ENCODE assay signal across 10 cellular contexts in the genomic region with DNA sequence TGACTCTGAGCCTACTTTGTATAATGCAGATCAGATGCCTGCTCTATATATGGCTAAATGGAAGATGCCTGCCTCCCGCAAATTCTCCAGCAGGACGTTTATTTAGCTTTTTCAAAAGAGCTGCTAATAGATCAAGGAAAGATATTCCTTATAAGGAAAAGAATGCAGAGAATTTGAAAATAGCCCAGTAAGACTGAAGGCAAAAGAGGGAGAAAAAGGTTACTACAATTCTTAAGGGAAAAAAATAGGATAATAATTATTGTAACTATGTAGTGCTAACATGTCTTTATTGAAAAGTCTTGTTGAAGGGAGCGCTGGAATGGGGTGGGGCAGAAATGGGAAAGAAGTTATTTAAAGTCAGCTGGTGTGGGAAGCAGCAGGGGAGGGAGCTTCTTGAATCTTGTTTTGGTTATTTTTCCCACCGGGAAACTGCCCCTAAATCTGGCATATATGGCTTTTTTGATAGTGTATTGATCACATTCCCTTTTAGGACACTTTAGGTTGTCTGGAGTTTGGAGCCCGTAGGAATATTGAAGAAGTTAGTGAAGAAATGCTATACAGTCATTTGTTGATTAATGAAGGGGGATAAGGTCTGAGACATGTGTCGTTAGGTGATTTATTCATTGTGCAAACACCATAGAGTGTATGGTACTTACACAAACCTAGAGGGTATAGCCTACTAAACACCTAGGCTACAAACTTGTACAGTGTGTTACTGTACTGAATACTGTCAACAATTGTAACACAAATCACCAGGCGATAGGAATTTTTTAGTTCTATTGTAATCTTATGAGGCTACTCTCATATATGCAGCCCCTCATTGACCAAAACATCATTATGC. TPM values are rescaled to one million over a fixed set of nuclear protein-coding genes. Genes with fewer than 3 reads are reported as not detected.
DNase-seq lines count a peak whose midpoint lies in the region; ATAC-seq, FAIRE-seq and TF ChIP-seq lines count a peak whose summit lies in the region.
"Had no signal": no experiment of that assay in that cellular context is flagged by ENCODE, and none has a peak within 500 bp of the region (broad histone marks: within the 10 kb centered on the region; RNA-seq: fewer than 3 reads in every experiment).

No MANE protein-coding gene starts in this region.

- intact Hi-C loops in HepG2 (cut with micrococcal nuclease; ENCODE audit: unreplicated experiment): loop anchor here (2.0 to 10.0 kb wide), 4 partner anchors 51 to 237 kb away; a partner anchor contains a TSS
- intact Hi-C loops in right lobe of liver (cut with DNase I): loop anchor here in 1 of 2 donors (10.0 kb wide), 1 partner anchor 49 kb away; no protein-coding TSS in a partner anchor
- intact Hi-C loops in CD4-positive, alpha-beta memory T cell (cut with micrococcal nuclease): no loop called here

- H3K36me3 Mint-ChIP-seq in nephron progenitor cell (ENCODE audit: low read depth): peaks cover 11% of the 10 kb centered on the region
- H3K36me3 Mint-ChIP-seq in CD4-positive, alpha-beta memory T cell: peaks cover 0 to 6% of the 10 kb centered on the region in 2 donors
- H3K36me3 Mint-ChIP-seq in activated T-cell treated with anti-CD3 and anti-CD28 coated beads, Interleukin-2, amount 50 U/mL, for 72 hours (ENCODE audit: insufficient read depth in 2 of 2): peaks cover 1 to 2% of the 10 kb centered on the region in 2 donors

- H3K27me3 ChIP-seq in HepG2 (ENCODE audit: control insufficient read depth in 1 of 2, insufficient read depth in 2 of 2, low read length in 2 of 2) (no peaks in the 10 kb centered on the region), right lobe of liver (no peaks in the 10 kb centered on the region)
- H3K27me3 ChIP-seq in CD4-positive, alpha-beta memory T cell (ENCODE audit: insufficient read depth, low read length): peaks cover 39% of the 10 kb centered on the region

- peak overlapping the region; percentile 97 for H3K4me3 Mint-ChIP-seq in nephron progenitor cell
- H3K4me3 Mint-ChIP-seq in CD4-positive, alpha-beta memory T cell: no peak overlapping the region
- H3K4me3 Mint-ChIP-seq in activated T-cell treated with anti-CD3 and anti-CD28 coated beads, Interleukin-2, amount 50 U/mL, for 72 hours: no peak overlapping the region
- H3K4me3 Mint-ChIP-seq: B cell had no signal

- H3K9me3 Mint-ChIP-seq in nephron progenitor cell: no peaks in the 10 kb centered on the region
- no peaks in the 10 kb centered on the region for H3K9me3 Mint-ChIP-seq in CD4-positive, alpha-beta memory T cell
- no peaks in the 10 kb centered on the region for H3K9me3 Mint-ChIP-seq in activated T-cell treated with anti-CD3 and anti-CD28 coated beads, Interleukin-2, amount 50 U/mL, for 72 hours

- H4K20me1 ChIP-seq in HepG2 (ENCODE audit: insufficient read depth, low read length): 0 out of 2 replicates have a peak, but pooled peaks cover 3% of the 10 kb centered on the region

- no peak for TF ChIP-seq EP300 in HepG2 (IDR thresholded peaks at IDR 0.05; ENCODE audit: low read depth in 2 of 2, low read length in 2 of 2)
- TF ChIP-seq EP300 in HepG2 (CRISPR knock-in tag; IDR thresholded peaks at IDR 0.05; ENCODE audit: borderline replicate concordance): no peak

- H3K4me1 Mint-ChIP-seq in nephron progenitor cell: peaks cover 73% of the 10 kb centered on the region
- H3K4me1 Mint-ChIP-seq in CD4-positive, alpha-beta memory T cell: peaks cover 12 to 43% (median 26%) of the 10 kb centered on the region in 4 donors
- peaks cover 33% of the 10 kb centered on the region for H3K4me1 Mint-ChIP-seq in activated T-cell treated with anti-CD3 and anti-CD28 coated beads, Interleukin-2, amount 50 U/mL, for 72 hours (ENCODE audit: low read depth)

- no peak overlapping the region for H3K9ac ChIP-seq in HepG2 (ENCODE audit: insufficient read depth, low read depth, low read length)

- H3K27me3 Mint-ChIP-seq in nephron progenitor cell (ENCODE audit: low read depth, poor library complexity): peaks cover 20% of the 10 kb centered on the region
- peaks cover 37 to 46% of the 10 kb centered on the region in 2 donors for H3K27me3 Mint-ChIP-seq in CD4-positive, alpha-beta memory T cell
- H3K27me3 Mint-ChIP-seq in activated T-cell treated with anti-CD3 and anti-CD28 coated beads, Interleukin-2, amount 50 U/mL, for 72 hours (ENCODE audit: low read depth): peaks cover 63% of the 10 kb centered on the region

- TF ChIP-seq CTCF in HepG2 (CRISPR knock-in tag; IDR thresholded peaks at IDR 0.05) (no peak), right lobe of liver (IDR thresholded peaks at IDR 0.05) (no peak), epithelial cell of proximal tubule (conservative IDR thresholded peaks at IDR 0.05; ENCODE audit: low read depth, low read length) (no peak), nephron progenitor cell (IDR thresholded peaks at IDR 0.05) (no peak), RWPE1 (conservative IDR thresholded peaks at IDR 0.05; ENCODE audit: low read depth) (no peak)

- POLR2A ChIA-PET in HepG2 (lab: Yijun Ruan, JAX): interaction anchor here (1.0 to 3.3 kb wide), 5 partner anchors 8 to 73 kb away, joined by 3 to 11 read pairs (median 4); no protein-coding TSS in a partner anchor
- POLR2A ChIA-PET in CD4-positive, alpha-beta memory T cell (lab: Charles Lee; ENCODE audit: partially characterized antibody): no interaction called here
- POLR2A ChIA-PET in RWPE1 (lab: Yijun Ruan, JAX; ENCODE audit: low non-redundant PET): no interaction called here

- no peak overlapping the region for H3K27ac Mint-ChIP-seq in nephron progenitor cell
- H3K27ac Mint-ChIP-seq in CD4-positive, alpha-beta memory T cell: no peak overlapping the region
- H3K27ac Mint-ChIP-seq in activated T-cell treated with anti-CD3 and anti-CD28 coated beads, Interleukin-2, amount 50 U/mL, for 72 hours: no peak overlapping the region
- H3K27ac Mint-ChIP-seq: B cell had no signal

- no peak overlapping the region for H3K27ac ChIP-seq in HepG2 (ENCODE audit: extremely low read length, insufficient read depth, low read length)
- H3K27ac ChIP-seq in right lobe of liver: no peak overlapping the region
- H3K27ac ChIP-seq in CD4-positive, alpha-beta memory T cell (ENCODE audit: low read depth, low read length): no peak overlapping the region
- H3K27ac ChIP-seq in RWPE1: no peak overlapping the region

- H3K4me2 ChIP-seq in HepG2 (ENCODE audit: low read depth, low read length): peak overlapping the region; percentile 47; the same call in 1 of the 2 replicates

- no peak overlapping the region for H2AFZ ChIP-seq in HepG2 (ENCODE audit: low read length)

- 75% methylated on average over 7 of the region's 7 CpGs for WGBS in HepG2 (ENCODE audit: low lambda C conversion rate)
- WGBS in right lobe of liver (ENCODE audit: insufficient coverage, low coverage, low lambda C conversion rate, missing lambda C conversion rate): 63% methylated on average over 7 of the region's 7 CpGs

- H3K36me3 ChIP-seq in HepG2 (replicated peaks in 1 of 2; ENCODE audit: control insufficient read depth in 1 of 2, insufficient read depth in 2 of 2, low read length in 2 of 2) (no peaks in the 10 kb centered on the region), right lobe of liver (no peaks in the 10 kb centered on the region)
- no peaks in the 10 kb centered on the region for H3K36me3 ChIP-seq in CD4-positive, alpha-beta memory T cell (ENCODE audit: insufficient read depth, low read length)

- BruUV-seq in HepG2 (replicated peaks; lab: Mats Ljungman, UMichigan): no TSS peak

- FAIRE-seq in HepG2 (lab: Jason Lieb, UNC): no peak

- H3K4me1 ChIP-seq in HepG2 (ENCODE audit: insufficient read depth, low read length) (peaks cover 70% of the 10 kb centered on the region), right lobe of liver (peaks cover 0 to 31% (median 7%) of the 10 kb centered on the region in 4 donors)
- peaks cover 33% of the 10 kb centered on the region for H3K4me1 ChIP-seq in CD4-positive, alpha-beta memory T cell (ENCODE audit: insufficient read depth, low read length)

- H3K79me2 ChIP-seq in HepG2 (ENCODE audit: insufficient read depth, low read length): peaks cover 38% of the 10 kb centered on the region

- H3K9me3 ChIP-seq in HepG2 (ENCODE audit: low read length): no peaks in the 10 kb centered on the region
- no peaks in the 10 kb centered on the region for H3K9me3 ChIP-seq in right lobe of liver
- no peaks in the 10 kb centered on the region for H3K9me3 ChIP-seq in CD4-positive, alpha-beta memory T cell (ENCODE audit: control insufficient read depth in 1 of 2, low read length in 2 of 2)

- TF ChIP-seq RAD21 in HepG2 (CRISPR knock-in tag; IDR thresholded peaks at IDR 0.05): no peak

- CTCF ChIA-PET in HepG2 (lab: Yijun Ruan, JAX; ENCODE audit: low intra/inter-chr PET ratio, low total read pairs): no interaction called here
- CTCF ChIA-PET in CD4-positive, alpha-beta memory T cell (lab: Charles Lee; ENCODE audit: partially characterized antibody): interaction anchor here (3.4 to 7.3 kb wide), 2 partner anchors 48 to 359 kb away, joined by 17 to 118 read pairs; no protein-coding TSS in a partner anchor
- CTCF ChIA-PET in RWPE1 (lab: Yijun Ruan, JAX): interaction anchor here (0.5 to 0.7 kb wide), 3 partner anchors 67 to 119 kb away, joined by 3 to 4 read pairs (median 3); no protein-coding TSS in a partner anchor

- in situ Hi-C loops in HepG2 (cut with HindIII; ENCODE audit: extremely low pct_ligation_motif_present, low pct_unique_long_range_greater_than_20kb): loop anchor here (5.0 kb wide), 3 partner anchors 47 to 263 kb away; no protein-coding TSS in a partner anchor

- TF ChIP-seq POLR2A in HepG2 (IDR thresholded peaks at IDR 0.05; ENCODE audit: insufficient read depth in 1 of 2, low read depth in 2 of 2, low read length in 2 of 2) (no peak; a peak in 1 of 4 replicates), right lobe of liver (IDR thresholded peaks at IDR 0.05) (no peak), GM18505 (IDR thresholded peaks at IDR 0.05; ENCODE audit: borderline replicate concordance, extremely low read depth, insufficient read depth, insufficient read length) (no peak)

- no peak overlapping the region for H3K4me3 ChIP-seq in HepG2 (replicated peaks in 1 of 3; ENCODE audit: insufficient read depth in 1 of 3, low read depth in 2 of 3, low read length in 3 of 3)
- peak overlapping the region in 1 of 3 donors; percentile 17 for H3K4me3 ChIP-seq in right lobe of liver
- peak overlapping the region; percentile 75 for H3K4me3 ChIP-seq in epithelial cell of proximal tubule (ENCODE audit: low read depth, low read length)
- no peak overlapping the region for H3K4me3 ChIP-seq in CD4-positive, alpha-beta memory T cell (ENCODE audit: low read length in 2 of 2)

- DNase-seq in HepG2 (ENCODE audit: low spot score): no peak
- no peak for DNase-seq in right lobe of liver
- DNase-seq in epithelial cell of proximal tubule (ENCODE audit: low read depth): no peak
- no peak for DNase-seq in nephron progenitor cell
- DNase-seq in CD4-positive, alpha-beta memory T cell: no peak
- no peak for DNase-seq in RWPE1 (ENCODE audit: low spot score)
- no peak for DNase-seq in activated T-cell treated with anti-CD3 and anti-CD28 coated beads, Interleukin-2, amount 50 U/mL, for 72 hours
- DNase-seq: NCI-H2081 treated with DMSO at 0.1 percent for 48 hours had no signal

- no peak for ATAC-seq in HepG2
- no peak for ATAC-seq in right lobe of liver
- no peak for ATAC-seq in GM18505 (IDR thresholded peaks at IDR 0.05; ENCODE audit: unreplicated experiment)
- no peak for ATAC-seq in activated T-cell treated with anti-CD3 and anti-CD28 coated beads, Interleukin-2, amount 50 U/mL, for 72 hours (replicated peaks in 1 of 2)

RNA-seq across cellular contexts. Expression of a gene that starts 3.1 kb away (rescaled TPM):
- total RNA-seq in HepG2 (2016; rRNA removed; fragmentation: Illumina TruSeq; extraction: Trizol) (98.9 and 113 TPM in 2 replicates), right lobe of liver (100 to 1,000 TPM in 3 of 6 experiments, 10 to 100 TPM in 3; 44.3 to 180 (median 91.6) TPM), epithelial cell of proximal tubule (887 and 925 TPM in 2 replicates)
- 49.9 and 54.7 TPM in 2 replicates for total RNA-seq in HepG2 (2016; cell fraction: cytosol; rRNA removed; fragmentation: Illumina TruSeq; extraction: Trizol; ENCODE audit: low read depth)
- total RNA-seq in HepG2 (2016; cell fraction: insoluble cytoplasmic fraction; rRNA removed; fragmentation: Illumina TruSeq; extraction: Trizol): 98.4 and 114 TPM in 2 replicates
- 81.1 and 86.7 TPM in 2 replicates for total RNA-seq in HepG2 (2016; cell fraction: membrane; rRNA removed; fragmentation: Illumina TruSeq; extraction: Trizol)
- 75.6 and 78.8 TPM in 2 replicates for total RNA-seq in HepG2 (2016; cell fraction: nucleus; rRNA removed; fragmentation: Illumina TruSeq; extraction: Trizol)
- 92.4 and 109 TPM in 2 replicates for polyA plus RNA-seq in HepG2 (2011; rRNA removed)
- polyA plus RNA-seq in HepG2 (2011; cell fraction: cytosol; rRNA removed): 45.6 and 56.5 TPM in 2 replicates
- polyA plus RNA-seq in HepG2 (2011; cell fraction: nucleus; rRNA removed): 245 and 247 TPM in 2 replicates
- 72.3 and 73.8 TPM in 2 replicates for polyA plus RNA-seq in HepG2 (2012)
- polyA plus RNA-seq in HepG2 (2016; cell fraction: cytosol; fragmentation: Illumina TruSeq; extraction: Trizol; ENCODE audit: low read depth): 39.7 and 50.0 TPM in 2 replicates
- polyA plus RNA-seq in HepG2 (2016; cell fraction: insoluble cytoplasmic fraction; fragmentation: Illumina TruSeq; extraction: Trizol; ENCODE audit: low read depth): 112 and 120 TPM in 2 replicates
- polyA plus RNA-seq in HepG2 (2016; cell fraction: membrane; fragmentation: Illumina TruSeq; extraction: Trizol; ENCODE audit: low read depth): 59.4 and 60.5 TPM in 2 replicates
- 97.1 and 98.9 TPM in 2 replicates for polyA plus RNA-seq in HepG2 (2016; cell fraction: nucleus; fragmentation: Illumina TruSeq; extraction: Trizol; ENCODE audit: insufficient read depth, low read depth)
- polyA minus RNA-seq in HepG2 (2011; rRNA and poly(A)+ RNA removed; ENCODE audit: low replicate concordance): 56.1 and 110 TPM in 2 replicates
- polyA minus RNA-seq in HepG2 (2011; cell fraction: cytosol; rRNA and poly(A)+ RNA removed): 22.5 and 29.1 TPM in 2 replicates
- 274 and 286 TPM in 2 replicates for polyA minus RNA-seq in HepG2 (2011; cell fraction: nucleus; rRNA and poly(A)+ RNA removed)
- total RNA-seq in CD4-positive, alpha-beta memory T cell: 10 to 100 TPM; 25.5 to 29.4 TPM
- 10 to 100 TPM in 1 of 2 donors, 1 to 10 TPM in 1; 8.5 to 11.2 TPM for polyA plus RNA-seq in CD4-positive, alpha-beta memory T cell
- total RNA-seq in activated T-cell treated with anti-CD3 and anti-CD28 coated beads, Interleukin-2, amount 50 U/mL, for 72 hours: 1 to 10 TPM; 9.5 to 9.6 TPM
